Comparison of ENCODE assay signal across 13 cellular contexts in the genomic region with DNA sequence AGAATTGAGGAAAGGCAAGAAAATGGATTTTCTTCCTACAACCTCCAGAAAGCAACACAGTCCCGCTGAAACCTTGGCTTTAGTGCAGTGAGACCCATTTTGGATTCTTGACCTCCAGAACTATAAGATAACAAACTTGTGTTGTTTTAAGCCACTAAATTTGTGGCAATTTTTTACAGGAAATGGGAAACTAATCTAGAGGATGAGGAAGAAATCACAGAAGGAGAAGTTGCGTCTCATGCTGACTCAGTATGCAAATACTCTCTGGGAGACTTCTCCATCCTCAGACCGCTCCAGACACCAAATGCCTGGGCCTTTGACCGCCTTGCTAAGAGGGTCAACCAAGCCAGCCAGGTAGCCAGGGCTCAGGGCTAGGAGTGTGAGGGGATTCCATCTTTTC. TPM values are rescaled to one million over a fixed set of nuclear protein-coding genes. Genes with fewer than 3 reads are reported as not detected.
DNase-seq lines count a peak whose midpoint lies in the region; ATAC-seq and TF ChIP-seq lines count a peak whose summit lies in the region.
"Had no signal": no experiment of that assay in that cellular context is flagged by ENCODE, and none has a peak within 500 bp of the region (broad histone marks: within the 10 kb centered on the region; RNA-seq: fewer than 3 reads in every experiment).

No MANE protein-coding gene starts in this region.

- H3K36me3 Mint-ChIP-seq in activated naive CD8-positive, alpha-beta T cell treated with anti-CD3 and anti-CD28 coated beads for 36 hours = peaks cover 6% of the 10 kb centered on the region

- H3K4me1 ChIP-seq in Karpas-422 (ENCODE audit: low read length) = peaks cover 6% of the 10 kb centered on the region
- H3K4me1 ChIP-seq in left lung = peaks cover 16 to 82% of the 10 kb centered on the region in 2 donors

- peaks cover 20% of the 10 kb centered on the region for H3K27me3 Mint-ChIP-seq in activated naive CD8-positive, alpha-beta T cell treated with anti-CD3 and anti-CD28 coated beads for 36 hours

- H3K4me3 ChIP-seq in AG10803 (ENCODE audit: low read length) = no peak overlapping the region
- H3K4me3 ChIP-seq in Karpas-422 (ENCODE audit: low read length) = no peak overlapping the region
- no peak overlapping the region for H3K4me3 ChIP-seq in left lung
- H3K4me3 ChIP-seq: dorsolateral prefrontal cortex had no signal

- no peak overlapping the region for H3K27ac Mint-ChIP-seq in activated naive CD8-positive, alpha-beta T cell treated with anti-CD3 and anti-CD28 coated beads for 36 hours
- H3K27ac Mint-ChIP-seq: activated CD4-positive, alpha-beta T cell treated with anti-CD3 and anti-CD28 coated beads, Interleukin-2, amount 10 ng/mL, durations not matched to agents 7 days and 5 days had no signal

- no peak overlapping the region for H3K9ac ChIP-seq in Karpas-422 (ENCODE audit: low read length)

- no peaks in the 10 kb centered on the region for H3K9me3 ChIP-seq in Karpas-422 (ENCODE audit: low read length)
- no peaks in the 10 kb centered on the region for H3K9me3 ChIP-seq in left lung
- H3K9me3 ChIP-seq: Caco-2 had no signal

- no peaks in the 10 kb centered on the region for H4K20me1 ChIP-seq in Karpas-422 (ENCODE audit: insufficient read depth, low read depth, low read length)

- ATAC-seq in left lung = peak; percentile 46
- no peak for ATAC-seq in GM18517 (IDR thresholded peaks at IDR 0.05; ENCODE audit: unreplicated experiment)

- intact Hi-C loops in left lung (cut with DNase I) = loop anchor here in 1 of 2 donors (5.0 kb wide), 1 partner anchor 86 kb away; no protein-coding TSS in a partner anchor

- no peaks in the 10 kb centered on the region for H3K79me2 ChIP-seq in Karpas-422 (ENCODE audit: low read length)

- no peak overlapping the region for H3K27ac ChIP-seq in Karpas-422 (ENCODE audit: low read length)
- H3K27ac ChIP-seq in left lung = peak overlapping the region; percentile 70 to 88

- H3K36me3 ChIP-seq in Karpas-422 (ENCODE audit: insufficient read depth, low read length) = no peaks in the 10 kb centered on the region
- no peaks in the 10 kb centered on the region for H3K36me3 ChIP-seq in left lung

- H3K4me2 ChIP-seq in Karpas-422 (ENCODE audit: low read depth, low read length, poor library complexity, severe bottlenecking) = peak overlapping the region; percentile 14

- TF ChIP-seq CTCF in AG10803 (conservative IDR thresholded peaks at IDR 0.05; ENCODE audit: low read length) (no peak), left lung (IDR thresholded peaks at IDR 0.05) (no peak)

- H3K9me2 ChIP-seq in Karpas-422 (replicated peaks; ENCODE audit: insufficient read depth, low read length) = no peaks in the 10 kb centered on the region

- H2AFZ ChIP-seq in Karpas-422 (ENCODE audit: low read length) = no peak overlapping the region

- H3K4me1 Mint-ChIP-seq in activated naive CD8-positive, alpha-beta T cell treated with anti-CD3 and anti-CD28 coated beads for 36 hours = peaks cover 21% of the 10 kb centered on the region

- DNase-seq in AG10803 (ENCODE audit: low read depth) = peak; percentile 22
- no peak for DNase-seq in Karpas-422
- DNase-seq in astrocyte of the hippocampus (ENCODE audit: low read depth, low spot score) = peak; percentile 40
- peak; percentile 56 to 74 for DNase-seq in left lung
- no peak for DNase-seq in NCI-H345 treated with DMSO at 0.1 percent for 48 hours (lab: John Stamatoyannopoulos, UW; ENCODE audit: unreplicated experiment)
- no peak for DNase-seq in activated naive CD8-positive, alpha-beta T cell treated with anti-CD3 and anti-CD28 coated beads for 36 hours
- DNase-seq in OCI-M2 (lab: John Stamatoyannopoulos, UW; ENCODE audit: unreplicated experiment) = no peak
- DNase-seq: activated CD4-positive, alpha-beta T cell treated with anti-CD3 and anti-CD28 coated beads, Interleukin-2, amount 10 ng/mL, durations not matched to agents 7 days and 5 days; activated naive CD4-positive, alpha-beta T cell treated with Interleukin-2 at 50 U/mL for 16 hours; Caco-2; dorsolateral prefrontal cortex; nephron progenitor cell had no signal

- H3K4me3 Mint-ChIP-seq in activated naive CD8-positive, alpha-beta T cell treated with anti-CD3 and anti-CD28 coated beads for 36 hours = no peak overlapping the region
- H3K4me3 Mint-ChIP-seq: activated CD4-positive, alpha-beta T cell treated with anti-CD3 and anti-CD28 coated beads, Interleukin-2, amount 10 ng/mL, durations not matched to agents 7 days and 5 days; nephron progenitor cell had no signal

- H3K27me3 ChIP-seq in Karpas-422 (ENCODE audit: low read length) (no peaks in the 10 kb centered on the region), left lung (no peaks in the 10 kb centered on the region)
- H3K27me3 ChIP-seq: dorsolateral prefrontal cortex had no signal

- H3K9me3 Mint-ChIP-seq in activated naive CD8-positive, alpha-beta T cell treated with anti-CD3 and anti-CD28 coated beads for 36 hours = no peaks in the 10 kb centered on the region
- H3K9me3 Mint-ChIP-seq: activated CD4-positive, alpha-beta T cell treated with anti-CD3 and anti-CD28 coated beads, Interleukin-2, amount 10 ng/mL, durations not matched to agents 7 days and 5 days; nephron progenitor cell had no signal

RNA-seq across cellular contexts. Expression of a gene that starts 13.1 kb away (rescaled TPM):
- not detected in 2 replicates for total RNA-seq in Karpas-422 (2014; rRNA removed; shearing (Covaris generic); ENCODE audit: low replicate concordance)
- under 1 TPM in 1 of 2 donors, not detected in 1; 0.20 TPM for total RNA-seq in left lung
- not detected for total RNA-seq in activated naive CD8-positive, alpha-beta T cell treated with anti-CD3 and anti-CD28 coated beads for 36 hours
- total RNA-seq: activated CD4-positive, alpha-beta T cell treated with anti-CD3 and anti-CD28 coated beads, Interleukin-2, amount 10 ng/mL, durations not matched to agents 7 days and 5 days; Caco-2; dorsolateral prefrontal cortex had no signal

RNA-seq across cellular contexts. Expression of a gene that starts 14.6 kb away (rescaled TPM):
- total RNA-seq in Karpas-422 (2014; rRNA removed; shearing (Covaris generic); ENCODE audit: low replicate concordance) = not detected in 2 replicates
- total RNA-seq in left lung = 1 to 10 TPM; 4.1 to 5.4 TPM
- 1 to 10 TPM in 1 of 2 experiments, under 1 TPM in 1; 0.62 to 1.4 TPM for total RNA-seq in activated naive CD8-positive, alpha-beta T cell treated with anti-CD3 and anti-CD28 coated beads for 36 hours

RNA-seq across cellular contexts. Expression of a gene that starts 42.2 kb away (rescaled TPM):
- total RNA-seq in Karpas-422 (2014; rRNA removed; shearing (Covaris generic); ENCODE audit: low replicate concordance) = not detected in 2 replicates
- 10 to 100 TPM; 46.3 to 67.9 TPM for total RNA-seq in left lung
- total RNA-seq in activated naive CD8-positive, alpha-beta T cell treated with anti-CD3 and anti-CD28 coated beads for 36 hours = 10 to 100 TPM; 14.5 TPM

Comparison
In these comparisons a context has a peak if more than half of its experiments do, and no peak if none do; other contexts are left out.
1. DNase-seq: peak in AG10803 (single experiment), astrocyte of the hippocampus (single experiment) and left lung (2 of 2); none in Karpas-422 (single experiment), NCI-H345 treated with DMSO at 0.1 percent for 48 hours (single experiment), activated naive CD8-positive, alpha-beta T cell treated with anti-CD3 and anti-CD28 coated beads for 36 hours (single experiment) and OCI-M2 (single experiment).
2. RNA of a gene that starts 42.2 kb away (total RNA-seq): 46.3 to 67.9 TPM in left lung and 14.5 TPM in activated naive CD8-positive, alpha-beta T cell treated with anti-CD3 and anti-CD28 coated beads for 36 hours; not detected in Karpas-422; every median in the first group is over 10 times any median in the second.